1 cellular context compared by ENCODE assay signal in the genomic region with DNA sequence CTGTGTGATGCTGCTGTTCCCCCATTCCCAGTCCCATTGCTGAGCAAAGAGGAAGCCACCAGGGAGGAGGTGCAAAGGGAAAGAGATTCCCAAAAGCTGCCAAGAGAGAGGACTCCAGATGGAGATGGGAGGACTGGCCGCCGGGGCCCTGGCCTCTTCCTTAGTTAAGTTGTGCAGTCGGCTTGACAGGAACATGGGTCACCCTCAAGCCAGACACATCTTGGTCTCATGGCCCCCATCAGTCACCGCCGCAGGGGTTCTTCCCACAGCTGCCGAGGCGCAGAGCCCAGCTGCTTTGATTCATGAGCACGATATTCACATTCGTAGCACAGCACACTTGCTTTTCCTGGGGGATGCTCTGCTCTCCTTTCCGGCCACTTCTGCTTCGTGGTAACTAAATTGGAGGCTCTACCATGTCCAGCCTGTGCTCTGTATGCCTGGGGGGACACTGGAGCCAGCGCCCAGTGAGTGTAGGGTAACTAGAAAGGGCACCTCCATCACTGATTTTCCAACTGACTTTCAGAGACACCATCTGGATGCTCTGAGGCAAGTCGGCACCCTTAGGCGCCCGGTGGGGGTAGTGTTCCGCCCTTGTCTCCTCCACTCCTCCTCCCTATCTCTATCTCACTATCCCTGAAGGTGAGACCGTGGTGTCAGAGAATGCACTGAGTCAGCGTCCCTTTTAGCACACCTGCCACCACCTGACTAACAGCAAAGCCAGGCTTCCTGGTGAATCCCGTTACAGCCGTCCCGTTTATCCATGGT.
TF ChIP-seq lines count a peak whose summit lies in the region.

No MANE protein-coding gene starts in this region.

TF ChIP-seq in IMR-90, 13 proteins besides CTCF, POLR2A, EP300 and RAD21:
- TF ChIP-seq BHLHE40 (IDR thresholded peaks at IDR 0.05; ENCODE audit: low read depth, low read length) (no peak), MXI1 (IDR thresholded peaks at IDR 0.05; ENCODE audit: borderline replicate concordance, low read depth, low read length) (no peak), FOS (IDR thresholded peaks at IDR 0.05; ENCODE audit: low read depth, low read length) (no peak), USF2 (IDR thresholded peaks at IDR 0.05; ENCODE audit: low read depth, low read length) (no peak), NFE2L2 (IDR thresholded peaks at IDR 0.05; ENCODE audit: low read depth, low read length) (no peak)
